Comparison of ENCODE assay signal across 21 cellular contexts in the genomic region with DNA sequence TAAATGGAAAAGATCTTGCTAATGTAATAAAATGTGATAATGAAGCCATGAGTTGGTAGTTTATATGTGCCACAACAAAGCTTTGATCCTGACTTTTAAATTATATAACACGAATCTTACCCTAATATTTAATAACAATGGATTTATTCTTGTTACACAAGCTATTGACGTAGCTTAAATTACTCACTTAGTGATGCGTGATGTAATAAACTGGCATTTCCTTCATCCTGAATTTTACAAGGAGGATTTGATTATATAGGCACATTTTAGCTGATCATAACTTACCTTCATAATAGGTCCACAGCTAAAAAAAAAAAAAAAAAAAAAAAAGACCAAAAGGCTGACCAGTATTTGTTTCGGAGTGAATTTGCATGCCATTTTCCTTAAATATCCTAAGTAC.
DNase-seq lines count a peak whose midpoint lies in the region; ATAC-seq, FAIRE-seq and TF ChIP-seq lines count a peak whose summit lies in the region.
"Had no signal": no experiment of that assay in that cellular context is flagged by ENCODE, and none has a peak within 500 bp of the region (broad histone marks: within the 10 kb centered on the region; RNA-seq: fewer than 3 reads in every experiment).

No MANE protein-coding gene starts in this region.

- ATAC-seq in PC-3, result no peak
- no peak for ATAC-seq in CD4-positive, alpha-beta T cell (ENCODE audit: poor library complexity)
- ATAC-seq: A549, Right ventricle myocardium inferior had no signal

- no peak overlapping the region for H3K4me3 Mint-ChIP-seq in CD4-positive, alpha-beta T cell
- H3K4me3 Mint-ChIP-seq: CD4-positive, alpha-beta memory T cell had no signal

- no peaks in the 10 kb centered on the region for H3K27me3 Mint-ChIP-seq in CD4-positive, alpha-beta T cell
- H3K27me3 Mint-ChIP-seq: CD4-positive, alpha-beta memory T cell had no signal

- TF ChIP-seq CTCF in PC-3 (conservative IDR thresholded peaks at IDR 0.05; ENCODE audit: low read depth, low read length) (no peak), bronchial epithelial cell (IDR thresholded peaks at IDR 0.05; ENCODE audit: insufficient read depth, low read length, severe bottlenecking) (no peak)
- TF ChIP-seq CTCF in CD4-positive, alpha-beta T cell (IDR thresholded peaks at IDR 0.05), result no peak

- H3K27ac ChIP-seq in PC-3 (ENCODE audit: low read length) (peak overlapping the region; percentile 49), mucosa of rectum (ENCODE audit: low read depth in 2 of 2, low read length in 2 of 2) (peak overlapping the region; percentile 17 to 44), urinary bladder (ENCODE audit: low read depth) (peak overlapping the region; percentile 10)
- no peak overlapping the region for H3K27ac ChIP-seq in CD4-positive, alpha-beta T cell (ENCODE audit: low read depth, low read length)
- H3K27ac ChIP-seq: A549, SJSA1 had no signal

- H3K4me3 ChIP-seq in PC-3 (ENCODE audit: low read length) (no peak overlapping the region), bronchial epithelial cell (ENCODE audit: low read depth, low read length) (no peak overlapping the region), mucosa of rectum (ENCODE audit: low read length in 2 of 2) (peak overlapping the region in 1 of 2 donors; percentile 23), urinary bladder (ENCODE audit: low read depth, low read length) (no peak overlapping the region)
- H3K4me3 ChIP-seq: A549, SJSA1 had no signal

- peak; percentile 16 for DNase-seq in PC-3
- DNase-seq in bronchial epithelial cell (ENCODE audit: low read depth), result peak; percentile 84
- DNase-seq in C1 segment of cervical spinal cord (lab: John Stamatoyannopoulos, UW), result no peak
- no peak for DNase-seq in CD4-positive, alpha-beta T cell
- DNase-seq in cardiac septum (ENCODE audit: low spot score), result no peak
- DNase-seq: Caco-2; CD4-positive, alpha-beta memory T cell; GOT3; HCEC 1CT; KG1; NCI-H1105; NCI-H146; NCI-H2029; NCI-H446 had no signal

- H3K27me3 ChIP-seq in PC-3 (ENCODE audit: low read length) (no peaks in the 10 kb centered on the region), bronchial epithelial cell (ENCODE audit: control insufficient read depth, insufficient read depth, low read length) (no peaks in the 10 kb centered on the region), mucosa of rectum (ENCODE audit: control insufficient read depth in 2 of 2, insufficient read depth in 2 of 2, low read length in 2 of 2) (no peaks in the 10 kb centered on the region)
- H3K27me3 ChIP-seq in CD4-positive, alpha-beta T cell (ENCODE audit: control insufficient read depth, insufficient read depth, low read length), result no peaks in the 10 kb centered on the region
- H3K27me3 ChIP-seq: SJSA1 had no signal

- 91% methylated on average over 4 of the region's 4 CpGs for WGBS in urinary bladder

- no peaks in the 10 kb centered on the region for H3K79me2 ChIP-seq in PC-3 (ENCODE audit: low read length)

- H3K27ac Mint-ChIP-seq in CD4-positive, alpha-beta T cell, result no peak overlapping the region
- H3K27ac Mint-ChIP-seq: CD4-positive, alpha-beta memory T cell had no signal

- H3K9me3 Mint-ChIP-seq in CD4-positive, alpha-beta T cell, result no peaks in the 10 kb centered on the region

- H3K9me2 ChIP-seq in PC-3 (replicated peaks; ENCODE audit: low read length), result no peaks in the 10 kb centered on the region

- no peak overlapping the region; the same call in 1 of the 2 replicates for H3K9ac ChIP-seq in PC-3 (ENCODE audit: low read length)
- H3K9ac ChIP-seq in mucosa of rectum (ENCODE audit: low read depth in 1 of 2, low read length in 2 of 2), result no peak overlapping the region

- H3F3A ChIP-seq in PC-3 (ENCODE audit: low read length, unreplicated experiment), result no peaks in the 10 kb centered on the region

- H3K4me1 Mint-ChIP-seq in CD4-positive, alpha-beta T cell (ENCODE audit: low read depth), result no peaks in the 10 kb centered on the region

- H3K36me3 ChIP-seq in PC-3 (ENCODE audit: low read depth, low read length) (no peaks in the 10 kb centered on the region), bronchial epithelial cell (ENCODE audit: control insufficient read depth, insufficient read depth, low read length) (no peaks in the 10 kb centered on the region), mucosa of rectum (ENCODE audit: control insufficient read depth in 2 of 2, insufficient read depth in 2 of 2, low read length in 2 of 2) (no peaks in the 10 kb centered on the region), urinary bladder (ENCODE audit: insufficient read depth) (no peaks in the 10 kb centered on the region)
- H3K36me3 ChIP-seq: SJSA1 had no signal

- H2AFZ ChIP-seq in PC-3 (ENCODE audit: low read length), result no peak overlapping the region

- CTCF ChIA-PET in PC-3 (lab: Charles Lee), result no interaction called here
- CTCF ChIA-PET in CD4-positive, alpha-beta T cell (lab: Charles Lee), result interaction anchor here (0.8 kb wide), 1 partner anchor 94 kb away, joined by 3 read pairs; no protein-coding TSS in a partner anchor

- H3K4me2 ChIP-seq in PC-3 (ENCODE audit: low read length), result peak overlapping the region; percentile 61
- H3K4me2 ChIP-seq: A549 had no signal

- intact Hi-C loops in PC-3 (cut with micrococcal nuclease), result no loop called here
- intact Hi-C loops in CD4-positive, alpha-beta T cell (cut with DNase I, micrococcal nuclease), result loop anchor here in 1 of 2 experiments (5.0 kb wide), 1 partner anchor 46 kb away; no protein-coding TSS in a partner anchor
- intact Hi-C loops in cardiac septum (cut with DNase I), result no loop called here

- H3K36me3 Mint-ChIP-seq in CD4-positive, alpha-beta T cell (ENCODE audit: low read depth), result no peaks in the 10 kb centered on the region
- H3K36me3 Mint-ChIP-seq: CD4-positive, alpha-beta memory T cell had no signal

- POLR2A ChIA-PET in PC-3 (lab: Charles Lee; ENCODE audit: unreplicated experiment), result interaction anchor here (0.6 kb wide), 2 partner anchors 19 to 663 kb away, joined by 3 to 5 read pairs; no protein-coding TSS in a partner anchor
- POLR2A ChIA-PET in CD4-positive, alpha-beta T cell (lab: Charles Lee), result no interaction called here

- no peaks in the 10 kb centered on the region for H4K20me1 ChIP-seq in PC-3 (ENCODE audit: low read length)

- no peak for FAIRE-seq in bronchial epithelial cell (lab: Jason Lieb, UNC)
- FAIRE-seq: A549, GM12891, RCC 7860 had no signal

- peaks cover 7% of the 10 kb centered on the region for H3K4me1 ChIP-seq in PC-3 (ENCODE audit: insufficient read depth, low read length)
- peaks cover 0 to 4% of the 10 kb centered on the region in 2 donors for H3K4me1 ChIP-seq in mucosa of rectum (ENCODE audit: control insufficient read depth in 2 of 2, insufficient read depth in 2 of 2, low read length in 2 of 2)
- no peaks in the 10 kb centered on the region for H3K4me1 ChIP-seq in urinary bladder (ENCODE audit: insufficient read depth)
- H3K4me1 ChIP-seq: Caco-2, SJSA1 had no signal

- H3K9me3 ChIP-seq in PC-3 (ENCODE audit: low read length) (no peaks in the 10 kb centered on the region), mucosa of rectum (ENCODE audit: control insufficient read depth in 2 of 2, low read length in 2 of 2) (no peaks in the 10 kb centered on the region)
- no peaks in the 10 kb centered on the region for H3K9me3 ChIP-seq in CD4-positive, alpha-beta T cell (ENCODE audit: control insufficient read depth, low read length)
- H3K9me3 ChIP-seq: A549, Caco-2, SJSA1 had no signal

- BruUV-seq in PC-3 (replicated peaks; lab: Mats Ljungman, UMichigan), result no TSS peak

Comparison
In these comparisons a context has a peak if more than half of its experiments do, and no peak if none do; other contexts are left out.
1. DNase-seq: peak in PC-3 (single experiment) and bronchial epithelial cell (single experiment); none in C1 segment of cervical spinal cord (0 of 14), CD4-positive, alpha-beta T cell (0 of 10) and cardiac septum (single experiment).